In the genomic region with DNA sequence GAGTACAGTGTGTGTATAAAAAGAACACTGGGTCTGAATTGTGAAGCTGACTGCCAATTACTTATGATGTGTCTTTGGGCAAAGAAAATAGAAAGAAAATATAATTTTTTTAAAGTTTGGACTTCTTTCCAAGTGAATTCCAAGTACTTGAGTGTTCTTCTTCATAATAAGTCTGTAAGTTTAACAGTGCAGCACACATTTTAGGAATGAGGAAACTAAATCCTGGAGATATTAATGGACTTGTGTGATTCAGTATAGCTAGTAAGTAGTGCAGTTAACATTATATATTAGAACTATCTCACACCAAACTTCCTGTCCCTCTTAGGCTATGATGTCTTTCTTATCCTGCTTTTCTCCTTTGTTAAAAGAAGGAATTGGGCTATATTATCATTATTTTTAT, we compare ENCODE assay signal across 27 cellular contexts.
"Had no signal": no experiment of that assay in that cellular context is flagged by ENCODE, and none has a peak within 500 bp of the region (broad histone marks: within the 10 kb centered on the region; RNA-seq: fewer than 3 reads in every experiment).

No MANE protein-coding gene starts in this region.

- H3K36me3 ChIP-seq: colonic mucosa, esophagus squamous epithelium, gastrocnemius medialis, heart left ventricle had no signal

- H3K27ac ChIP-seq: body of pancreas, colonic mucosa, epithelial cell of prostate, esophagus squamous epithelium, foreskin keratinocyte, gastrocnemius medialis, heart left ventricle, VCaP had no signal

- H3K9me3 ChIP-seq: body of pancreas, colonic mucosa, esophagus squamous epithelium, gastrocnemius medialis, heart left ventricle had no signal

- H3K4me1 ChIP-seq: body of pancreas, colonic mucosa, esophagus squamous epithelium, foreskin keratinocyte, gastrocnemius medialis, heart left ventricle had no signal

- ATAC-seq: activated CD8-positive, alpha-beta T cell treated with anti-CD3 and anti-CD28 coated beads for 36 hours; activated T-cell treated with anti-CD3 and anti-CD28 coated beads, Interleukin-2, amount 50 U/mL, for 4 hours; activated T-helper 17 cell treated with anti-CD3 and anti-CD28 coated beads, Interleukin-2, amount 50 U/mL, for 72 hours; body of pancreas; foreskin keratinocyte; gastrocnemius medialis; heart left ventricle; WTC11 had no signal

- DNase-seq: activated CD4-positive, alpha-beta T cell treated with anti-CD3 and anti-CD28 coated beads for 1 hour; activated CD4-positive, alpha-beta T cell treated with anti-CD3 and anti-CD28 coated beads for 4 hours; activated CD4-positive, alpha-beta T cell treated with anti-CD3 and anti-CD28 coated beads, Interleukin-2, amount 10 ng/mL, durations not matched to agents 7 days and 5 days; activated CD4-positive, alpha-beta T cell treated with anti-CD3 and anti-CD28 coated beads, Interleukin-2, amount 50 U/mL, for 48 hours; activated CD8-positive, alpha-beta memory T cell treated with anti-CD3 and anti-CD28 coated beads for 24 hours; activated CD8-positive, alpha-beta T cell treated with anti-CD3 and anti-CD28 coated beads for 36 hours; activated effector memory CD4-positive, alpha-beta T cell treated with Interleukin-2 at 50 U/mL for 16 hours; activated gamma-delta T cell treated with Interleukin-2 at 50 U/mL for 16 hours; activated naive CD4-positive, alpha-beta T cell treated with anti-CD3 and anti-CD28 coated beads, Interleukin-2, amount 50 U/mL, for 16 hours; activated naive CD4-positive, alpha-beta T cell treated with Interleukin-2 at 50 U/mL for 16 hours; activated T-cell treated with anti-CD3 and anti-CD28 coated beads, Interleukin-2, amount 50 U/mL, for 4 hours; amniotic stem cell; anterior cingulate cortex; body of pancreas; caudate nucleus; colonic mucosa; effector CD8-positive, alpha-beta T cell; esophagus squamous epithelium; gastrocnemius medialis; glutamatergic neuron; heart left ventricle; T-helper 2 cell had no signal

- H3K27me3 ChIP-seq: body of pancreas, colonic mucosa, esophagus squamous epithelium, foreskin keratinocyte, gastrocnemius medialis, heart left ventricle had no signal

- H3K4me3 ChIP-seq: body of pancreas, colonic mucosa, esophagus squamous epithelium, gastrocnemius medialis, heart left ventricle had no signal
